In genomic region chr22:23010430-23010829, GRCh38 we compare ENCODE assay signal across 34 cellular contexts.
"Had no signal": no experiment of that assay in that cellular context is flagged by ENCODE, and none has a peak within 500 bp of the region (broad histone marks: within the 10 kb centered on the region; RNA-seq: fewer than 3 reads in every experiment).

No MANE protein-coding gene starts in this region.

- H3K4me1 ChIP-seq: adrenal gland, breast epithelium had no signal

- H3K36me3 ChIP-seq: adrenal gland, brain microvascular endothelial cell, breast epithelium, cardiac muscle cell had no signal

- FAIRE-seq: astrocyte, TTC549 had no signal

- ATAC-seq: activated CD8-positive, alpha-beta T cell treated with anti-CD3 and anti-CD28 coated beads for 36 hours; activated naive CD4-positive, alpha-beta T cell treated with anti-CD3 and anti-CD28 coated beads, Interleukin-2, amount 50 U/mL, for 72 hours; activated T-cell treated with anti-CD3 and anti-CD28 coated beads, Interleukin-2, amount 50 U/mL, for 4 hours; activated T-cell treated with anti-CD3 and anti-CD28 coated beads, Interleukin-2, amount 50 U/mL, for 72 hours; activated T-helper 17 cell treated with anti-CD3 and anti-CD28 coated beads, Interleukin-2, amount 50 U/mL, for 72 hours; body of pancreas had no signal

- H3K27ac ChIP-seq: adrenal gland, body of pancreas, brain microvascular endothelial cell, breast epithelium, cardiac muscle cell, VCaP had no signal

- DNase-seq: activated B cell treated with CpG ODN at 0.5 μM for 24 hours; activated CD4-positive, alpha-beta memory T cell treated with anti-CD3 and anti-CD28 coated beads for 36 hours; activated CD4-positive, alpha-beta T cell treated with anti-CD3 and anti-CD28 coated beads for 4 hours; activated CD4-positive, alpha-beta T cell treated with anti-CD3 and anti-CD28 coated beads, Interleukin-2, amount 10 ng/mL, durations not matched to agents 24 days and 14 days; activated CD4-positive, alpha-beta T cell treated with anti-CD3 and anti-CD28 coated beads, Interleukin-2, amount 50 U/mL, for 1 hour; activated CD4-positive, alpha-beta T cell treated with anti-CD3 and anti-CD28 coated beads, Interleukin-2, amount 50 U/mL, for 4 hours; activated CD4-positive, CD25-positive, alpha-beta regulatory T cell treated with anti-CD3 and anti-CD28 coated beads, Interleukin-2, amount 50 U/mL, for 72 hours; activated CD8-positive, alpha-beta memory T cell treated with anti-CD3 and anti-CD28 coated beads, Interleukin-2, amount 50 U/mL, for 4 hours; activated CD8-positive, alpha-beta T cell treated with anti-CD3 and anti-CD28 coated beads for 36 hours; activated effector memory CD4-positive, alpha-beta T cell treated with anti-CD3 and anti-CD28 coated beads, Interleukin-2, amount 50 U/mL, for 16 hours; activated gamma-delta T cell treated with Interleukin-2 at 50 U/mL for 16 hours; activated naive CD4-positive, alpha-beta T cell; activated naive CD4-positive, alpha-beta T cell treated with anti-CD3 and anti-CD28 coated beads for 36 hours; activated naive CD4-positive, alpha-beta T cell treated with anti-CD3 and anti-CD28 coated beads, Interleukin-2, amount 50 U/mL, for 16 hours; activated naive CD8-positive, alpha-beta T cell treated with anti-CD3 and anti-CD28 coated beads for 36 hours; activated T-cell treated with anti-CD3 and anti-CD28 coated beads for 4 hours; activated T-cell treated with anti-CD3 and anti-CD28 coated beads, Interleukin-2, amount 50 U/mL, for 1 hour; activated T-cell treated with anti-CD3 and anti-CD28 coated beads, Interleukin-2, amount 50 U/mL, for 4 hours; activated T-cell treated with anti-CD3 and anti-CD28 coated beads, Interleukin-2, amount 50 U/mL, for 72 hours; adrenal gland; amniotic stem cell; aorta; body of pancreas; brain microvascular endothelial cell; caudate nucleus; cerebellar nuclear complex; T-helper 9 cell had no signal

- H3K27me3 ChIP-seq: adrenal gland, body of pancreas, breast epithelium, cardiac muscle cell had no signal

- H3K9me3 ChIP-seq: adrenal gland, body of pancreas, breast epithelium had no signal

- H3K4me3 ChIP-seq: adrenal gland, body of pancreas, breast epithelium, cardiac muscle cell had no signal
